ENCODE assay signal across 8 cellular contexts in the genomic region with DNA sequence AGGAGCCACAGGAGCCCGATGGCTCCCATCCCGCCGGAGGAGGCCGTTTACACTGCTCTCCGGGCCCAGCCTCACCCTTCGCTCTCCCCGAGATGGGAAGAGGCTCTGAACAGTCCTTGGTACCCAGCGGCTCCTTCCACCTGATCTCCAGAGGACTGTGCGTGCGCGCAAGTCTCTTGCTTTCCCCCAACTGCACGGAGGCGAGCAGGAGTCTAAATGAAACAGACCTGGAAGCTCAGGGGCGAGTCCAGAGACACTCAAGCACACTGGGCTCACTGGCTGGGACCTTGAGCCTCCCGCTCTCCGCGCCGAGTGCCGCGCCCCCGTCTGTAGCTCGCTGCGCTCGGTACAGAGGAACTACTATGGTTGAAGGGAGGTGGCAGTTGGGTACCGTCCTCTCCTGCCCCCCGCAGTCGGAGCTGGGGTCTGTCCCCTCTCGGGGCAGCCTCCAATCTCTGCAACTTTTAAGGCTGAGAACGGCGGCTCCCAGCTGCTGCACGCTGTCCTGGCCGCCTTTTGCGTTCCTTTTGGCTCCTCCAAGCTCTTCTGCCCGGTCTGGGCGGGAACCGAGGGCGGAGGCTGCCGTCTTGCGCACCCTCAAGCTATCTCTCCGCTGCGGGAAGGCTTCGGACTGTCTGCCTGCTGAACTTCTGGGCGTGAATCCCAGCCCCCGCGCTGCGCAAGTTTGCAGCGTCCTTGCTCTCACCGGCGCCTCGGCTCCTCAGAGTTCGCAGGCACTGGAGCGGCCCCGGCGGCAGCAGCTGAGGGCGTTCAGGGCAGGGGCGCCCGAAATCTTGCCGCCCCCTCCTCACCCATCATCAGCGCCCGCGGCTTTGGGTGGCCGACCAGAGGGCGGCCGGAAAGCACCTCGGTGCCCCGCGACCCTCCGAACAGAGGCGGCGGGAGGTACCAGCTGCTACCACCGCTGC. TPM values are rescaled to one million over a fixed set of nuclear protein-coding genes. Genes with fewer than 3 reads are reported as not detected.
DNase-seq lines count a peak whose midpoint lies in the region; ATAC-seq and TF ChIP-seq lines count a peak whose summit lies in the region.

No MANE protein-coding gene starts in this region.

- intact Hi-C loops in left ventricle myocardium inferior (cut with micrococcal nuclease) = no loop called here

- H3K4me3 ChIP-seq in left ventricle myocardium inferior (peak overlapping the region; percentile 65), retinal pigment epithelial cell (ENCODE audit: low read length) (peak overlapping the region; percentile 14)

- peaks cover 48% of the 10 kb centered on the region for H3K27me3 Mint-ChIP-seq in activated CD8-positive, alpha-beta memory T cell treated with anti-CD3 and anti-CD28 coated beads, Interleukin-2, amount 10 ng/mL, durations not matched to agents 7 days and 5 days
- H3K27me3 Mint-ChIP-seq in HFFc6 (ENCODE audit: insufficient read depth) = peaks cover 12% of the 10 kb centered on the region

- H3K4me1 ChIP-seq in left ventricle myocardium inferior = peaks cover 33% of the 10 kb centered on the region

- no peak overlapping the region for H3K27ac ChIP-seq in left ventricle myocardium inferior (replicated peaks)

- no peaks in the 10 kb centered on the region for H3K36me3 Mint-ChIP-seq in activated CD8-positive, alpha-beta memory T cell treated with anti-CD3 and anti-CD28 coated beads, Interleukin-2, amount 10 ng/mL, durations not matched to agents 7 days and 5 days
- H3K36me3 Mint-ChIP-seq in HFFc6 (ENCODE audit: low read depth) = no peaks in the 10 kb centered on the region

- H3K27ac Mint-ChIP-seq in activated CD8-positive, alpha-beta memory T cell treated with anti-CD3 and anti-CD28 coated beads, Interleukin-2, amount 10 ng/mL, durations not matched to agents 7 days and 5 days = no peak overlapping the region
- H3K27ac Mint-ChIP-seq in HFFc6 = no peak overlapping the region

- CTCF ChIA-PET in activated CD8-positive, alpha-beta memory T cell treated with anti-CD3 and anti-CD28 coated beads, Interleukin-2, amount 10 ng/mL, durations not matched to agents 7 days and 5 days (lab: Charles Lee) = interaction anchor here (0.6 to 4.5 kb wide), 2 partner anchors 151 to 217 kb away, joined by 3 to 33 read pairs; no protein-coding TSS in a partner anchor

- peaks cover 98% of the 10 kb centered on the region for H3K27me3 ChIP-seq in left ventricle myocardium inferior (ENCODE audit: low read depth)

- no peak overlapping the region for H3K4me3 Mint-ChIP-seq in activated CD8-positive, alpha-beta memory T cell treated with anti-CD3 and anti-CD28 coated beads, Interleukin-2, amount 10 ng/mL, durations not matched to agents 7 days and 5 days
- no peak overlapping the region for H3K4me3 Mint-ChIP-seq in HFFc6

- TF ChIP-seq CTCF in GM13976 (IDR thresholded peaks at IDR 0.05; ENCODE audit: borderline replicate concordance, control extremely low read depth, extremely low read depth, insufficient read depth, missing control alignments) (no peak), left ventricle myocardium inferior (IDR thresholded peaks at IDR 0.05; ENCODE audit: borderline replicate concordance) (no peak), retinal pigment epithelial cell (conservative IDR thresholded peaks at IDR 0.05; ENCODE audit: low read depth, low read length) (no peak), HFFc6 (IDR thresholded peaks at IDR 0.05) (no peak)

- DNase-seq in 8988T (peak; percentile 26), GM13976 (ENCODE audit: low spot score) (peak; percentile 34), left ventricle myocardium inferior (no peak), retinal pigment epithelial cell (ENCODE audit: low read depth) (no peak), HFFc6 (no peak), Ammon's horn (ENCODE audit: low spot score) (no peak)
- DNase-seq in activated CD8-positive, alpha-beta memory T cell treated with anti-CD3 and anti-CD28 coated beads, Interleukin-2, amount 10 ng/mL, durations not matched to agents 7 days and 5 days = no peak

- in situ Hi-C loops in GM13976 (cut with MboI; ENCODE audit: low sequenced_read_pairs, unreplicated experiment) = loop anchor here (10.0 kb wide), 1 partner anchor 164 kb away; no protein-coding TSS in a partner anchor

- peaks cover 3% of the 10 kb centered on the region for H3K4me1 Mint-ChIP-seq in activated CD8-positive, alpha-beta memory T cell treated with anti-CD3 and anti-CD28 coated beads, Interleukin-2, amount 10 ng/mL, durations not matched to agents 7 days and 5 days
- H3K4me1 Mint-ChIP-seq in HFFc6 (ENCODE audit: low read depth) = no peaks in the 10 kb centered on the region

- no peaks in the 10 kb centered on the region for H3K9me3 ChIP-seq in left ventricle myocardium inferior (replicated peaks)

- no peaks in the 10 kb centered on the region for H3K9me3 Mint-ChIP-seq in activated CD8-positive, alpha-beta memory T cell treated with anti-CD3 and anti-CD28 coated beads, Interleukin-2, amount 10 ng/mL, durations not matched to agents 7 days and 5 days (ENCODE audit: low read depth)
- H3K9me3 Mint-ChIP-seq in HFFc6 = no peaks in the 10 kb centered on the region

- H3K36me3 ChIP-seq in left ventricle myocardium inferior = no peaks in the 10 kb centered on the region

- peak; percentile 27 for ATAC-seq in activated CD8-positive, alpha-beta memory T cell treated with anti-CD3 and anti-CD28 coated beads, Interleukin-2, amount 10 ng/mL, durations not matched to agents 7 days and 5 days
- no peak for ATAC-seq in HG02763 (IDR thresholded peaks at IDR 0.05; ENCODE audit: unreplicated experiment)

RNA-seq across cellular contexts. Expression of gene ALK, which starts 0.5 kb away (rescaled TPM):
- not detected for total RNA-seq in activated CD8-positive, alpha-beta memory T cell treated with anti-CD3 and anti-CD28 coated beads, Interleukin-2, amount 10 ng/mL, durations not matched to agents 7 days and 5 days
- 0.14 TPM for total RNA-seq in left ventricle myocardium inferior
- total RNA-seq in HFFc6 (2021; fragmentation: NEBNext Ultra II Directional; extraction: Animal tissue kit (Norgen Biotek cat#: 25700)) = not detected

Comparison
In these comparisons a context has a peak if more than half of its experiments do, and no peak if none do; other contexts are left out.
1. DNase-seq: peak in 8988T (single experiment) and GM13976 (single experiment); none in activated CD8-positive, alpha-beta memory T cell treated with anti-CD3 and anti-CD28 coated beads, Interleukin-2, amount 10 ng/mL, durations not matched to agents 7 days and 5 days (single experiment), left ventricle myocardium inferior (single experiment), retinal pigment epithelial cell (single experiment), HFFc6 (single experiment) and Ammon's horn (single experiment).